Comparison of ENCODE assay signal across 25 cellular contexts in genomic region chr6:74976026-74976425, GRCh38.
"Had no signal": no experiment of that assay in that cellular context is flagged by ENCODE, and none has a peak within 500 bp of the region (broad histone marks: within the 10 kb centered on the region; RNA-seq: fewer than 3 reads in every experiment).

No MANE protein-coding gene starts in this region.

- H3K4me1 Mint-ChIP-seq: naive thymus-derived CD4-positive, alpha-beta T cell; stimulated activated naive B cell treated with anti-CD40 and anti-IgM and Interleukin-4, amounts not matched to agents 10 μg/mL and 1 μg/mL and 100 μg/mL, for 72 hours had no signal

- H3K9me3 Mint-ChIP-seq: nephron progenitor cell had no signal

- H3K27ac Mint-ChIP-seq: effector memory CD8-positive, alpha-beta T cell; naive thymus-derived CD4-positive, alpha-beta T cell; nephron progenitor cell; progenitor cell of endocrine pancreas; stimulated activated naive B cell treated with anti-CD40 and anti-IgM and Interleukin-4, amounts not matched to agents 10 μg/mL and 1 μg/mL and 100 μg/mL, for 72 hours; stimulated activated naive CD8-positive, alpha-beta T cell treated with anti-CD3 and anti-CD28 coated beads, Interleukin-15, Interleukin-2, amounts not matched to agents 100 ng/mL and 50 ng/mL, for 24 hours had no signal

- H3K27me3 Mint-ChIP-seq: effector memory CD8-positive, alpha-beta T cell; naive thymus-derived CD4-positive, alpha-beta T cell; progenitor cell of endocrine pancreas; stimulated activated naive B cell treated with anti-CD40 and anti-IgM and Interleukin-4, amounts not matched to agents 10 μg/mL and 1 μg/mL and 100 μg/mL, for 72 hours; stimulated activated naive CD8-positive, alpha-beta T cell treated with anti-CD3 and anti-CD28 coated beads, Interleukin-15, Interleukin-2, amounts not matched to agents 100 ng/mL and 50 ng/mL, for 24 hours had no signal

- H3K36me3 Mint-ChIP-seq: naive thymus-derived CD4-positive, alpha-beta T cell; stimulated activated naive B cell treated with anti-CD40 and anti-IgM and Interleukin-4, amounts not matched to agents 10 μg/mL and 1 μg/mL and 100 μg/mL, for 72 hours had no signal

- H3K27me3 ChIP-seq: esophagus squamous epithelium, heart left ventricle, hepatocyte, left lung, right lobe of liver, tibial nerve, upper lobe of left lung had no signal

- H3K4me2 ChIP-seq: hepatocyte had no signal

- FAIRE-seq: frontal cortex, small intestine, urothelium cell line had no signal

- H2AFZ ChIP-seq: hepatocyte, parathyroid adenoma had no signal

- DNase-seq: effector memory CD8-positive, alpha-beta T cell; esophagus squamous epithelium; heart left ventricle; left cardiac atrium; left lung; mesendoderm; midbrain; naive thymus-derived CD4-positive, alpha-beta T cell; nephron progenitor cell; nucleus accumbens; right lobe of liver; small intestine; stimulated activated CD4-positive, alpha-beta T cell treated with anti-CD3 and anti-CD28 coated beads, Interleukin-15, amount 100 ng/mL, for 24 hours; stimulated activated CD4-positive, alpha-beta T cell treated with anti-CD3 and anti-CD28 coated beads, Interleukin-2, amount 100 ng/mL, for 48 hours; stimulated activated naive B cell treated with anti-CD40 and anti-IgM and Interleukin-4, amounts not matched to agents 10 μg/mL and 1 μg/mL and 100 μg/mL, for 72 hours; upper lobe of left lung had no signal

- H3K9me3 ChIP-seq: esophagus squamous epithelium, left lung, right lobe of liver, thoracic aorta, tibial nerve, upper lobe of left lung had no signal

- ATAC-seq: effector memory CD8-positive, alpha-beta T cell; heart left ventricle; left cardiac atrium; left lung; naive thymus-derived CD4-positive, alpha-beta T cell; right lobe of liver; stimulated activated naive B cell treated with anti-CD40 and anti-IgM and Interleukin-4, amounts not matched to agents 10 μg/mL and 1 μg/mL and 100 μg/mL, for 72 hours had no signal

- H3K9ac ChIP-seq: parathyroid adenoma had no signal

- H3K4me1 ChIP-seq: left lung, parathyroid adenoma, right lobe of liver, upper lobe of left lung had no signal

- H3K27ac ChIP-seq: coronary artery, esophagus squamous epithelium, heart left ventricle, hepatocyte, left lung, parathyroid adenoma, right lobe of liver, thoracic aorta, tibial nerve, upper lobe of left lung had no signal

- H3K36me3 ChIP-seq: esophagus squamous epithelium, heart left ventricle, left lung, right lobe of liver, thoracic aorta, tibial nerve, upper lobe of left lung had no signal

- H3K79me2 ChIP-seq: hepatocyte, parathyroid adenoma had no signal

- H3K4me3 ChIP-seq: coronary artery, esophagus squamous epithelium, heart left ventricle, hepatocyte, left lung, right lobe of liver, thoracic aorta, tibial nerve, upper lobe of left lung had no signal

- H3K4me3 Mint-ChIP-seq: effector memory CD8-positive, alpha-beta T cell; naive thymus-derived CD4-positive, alpha-beta T cell; nephron progenitor cell; stimulated activated naive B cell treated with anti-CD40 and anti-IgM and Interleukin-4, amounts not matched to agents 10 μg/mL and 1 μg/mL and 100 μg/mL, for 72 hours; stimulated activated naive CD8-positive, alpha-beta T cell treated with anti-CD3 and anti-CD28 coated beads, Interleukin-15, Interleukin-2, amounts not matched to agents 100 ng/mL and 50 ng/mL, for 24 hours had no signal
